Comparison of ENCODE assay signal across 1 cellular context in the genomic region with DNA sequence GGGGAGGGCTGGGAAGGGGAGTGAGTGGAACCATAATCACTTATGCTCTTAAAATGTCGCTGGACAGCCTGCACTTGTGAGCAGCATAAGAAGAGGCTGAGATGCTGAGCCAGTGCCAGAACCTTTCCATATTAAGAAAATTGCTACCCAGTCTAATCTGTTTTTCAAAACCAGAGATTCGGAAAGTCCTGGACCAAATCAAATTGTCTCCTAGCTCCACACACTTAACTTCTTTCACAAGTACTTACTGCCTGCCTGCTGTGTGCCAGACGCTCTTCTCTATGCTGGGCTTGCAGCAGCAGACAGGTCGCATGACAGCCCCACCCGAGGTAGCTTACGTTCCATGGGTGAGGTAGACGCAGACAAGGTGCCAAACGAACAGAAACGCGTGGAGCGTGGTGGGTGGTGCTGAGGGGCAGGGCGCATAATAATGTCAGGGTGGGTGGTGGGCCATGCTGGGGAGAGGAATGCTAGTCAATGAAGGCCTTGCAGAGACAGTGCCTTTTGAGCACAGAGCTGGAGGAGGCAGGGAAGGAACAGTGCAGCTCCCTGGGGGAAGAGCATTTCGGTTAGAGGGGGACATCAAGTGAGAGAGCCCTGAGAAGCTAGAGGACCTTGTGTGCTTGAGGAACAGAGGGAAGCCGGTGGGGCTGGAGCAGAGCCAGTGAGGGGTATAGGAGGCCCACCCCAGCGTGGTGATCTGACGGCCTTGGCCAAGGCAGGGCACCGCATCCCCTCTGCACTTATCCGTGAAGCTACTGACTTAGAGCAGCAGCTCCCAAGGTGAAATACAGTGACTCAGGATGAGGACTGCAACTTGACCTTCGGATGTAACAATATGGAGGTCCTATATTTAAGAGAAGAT.
TF ChIP-seq lines count a peak whose summit lies in the region.

No MANE protein-coding gene starts in this region.

TF ChIP-seq in IMR-90, 13 proteins besides CTCF, POLR2A, EP300 and RAD21 (continued from another document):
- TF ChIP-seq, protein P1, sequence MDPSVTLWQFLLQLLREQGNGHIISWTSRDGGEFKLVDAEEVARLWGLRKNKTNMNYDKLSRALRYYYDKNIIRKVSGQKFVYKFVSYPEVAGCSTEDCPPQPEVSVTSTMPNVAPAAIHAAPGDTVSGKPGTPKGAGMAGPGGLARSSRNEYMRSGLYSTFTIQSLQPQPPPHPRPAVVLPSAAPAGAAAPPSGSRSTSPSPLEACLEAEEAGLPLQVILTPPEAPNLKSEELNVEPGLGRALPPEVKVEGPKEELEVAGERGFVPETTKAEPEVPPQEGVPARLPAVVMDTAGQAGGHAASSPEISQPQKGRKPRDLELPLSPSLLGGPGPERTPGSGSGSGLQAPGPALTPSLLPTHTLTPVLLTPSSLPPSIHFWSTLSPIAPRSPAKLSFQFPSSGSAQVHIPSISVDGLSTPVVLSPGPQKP (IDR thresholded peaks at IDR 0.05; ENCODE audit: borderline replicate concordance, low read depth, low read length) = no peak
- TF ChIP-seq FOS (IDR thresholded peaks at IDR 0.05; ENCODE audit: low read depth, low read length) = no peak
- no peak for TF ChIP-seq SMC3 (IDR thresholded peaks at IDR 0.05; ENCODE audit: low read depth, low read length)
- no peak for TF ChIP-seq USF2 (IDR thresholded peaks at IDR 0.05; ENCODE audit: low read depth, low read length)
- no peak for TF ChIP-seq CHD1 (IDR thresholded peaks at IDR 0.05; ENCODE audit: low read depth, low read length)
- TF ChIP-seq CEBPB (IDR thresholded peaks at IDR 0.05; ENCODE audit: low read depth, low read length) = no peak
TF ChIP-seq in IMR-90: peak in this region for 0.
